ENCODE assay signal across 12 cellular contexts in genomic region chr9:2179557-2179956, GRCh38.
DNase-seq lines count a peak whose midpoint lies in the region; ATAC-seq and TF ChIP-seq lines count a peak whose summit lies in the region.
"Had no signal": no experiment of that assay in that cellular context is flagged by ENCODE, and none has a peak within 500 bp of the region (broad histone marks: within the 10 kb centered on the region; RNA-seq: fewer than 3 reads in every experiment).

No MANE protein-coding gene starts in this region.

- no peak overlapping the region for H3K4me3 ChIP-seq in GM12865 (ENCODE audit: low read depth, low read length)

- ATAC-seq in foreskin keratinocyte (peak; percentile 95), HG02938 (IDR thresholded peaks at IDR 0.05; ENCODE audit: unreplicated experiment) (no peak), GM18502 (IDR thresholded peaks at IDR 0.05; ENCODE audit: poor library complexity, unreplicated experiment) (no peak), HG03139 (IDR thresholded peaks at IDR 0.05; ENCODE audit: unreplicated experiment) (no peak)
- ATAC-seq: HepG2 had no signal

- no peak for DNase-seq in GM12865 (ENCODE audit: low read depth)
- DNase-seq in NCI-H69 (lab: John Stamatoyannopoulos, UW): peak; percentile 16
- DNase-seq in foreskin keratinocyte: peak in 1 of 2 donors; percentile 56
- DNase-seq in activated T-cell treated with anti-CD3 and anti-CD28 coated beads, Interleukin-2, amount 50 U/mL, for 24 hours: no peak
- DNase-seq: activated CD8-positive, alpha-beta memory T cell treated with anti-CD3 and anti-CD28 coated beads for 24 hours; naive B cell; NCI-H345 had no signal

- peaks cover 10% of the 10 kb centered on the region for H3K4me1 Mint-ChIP-seq in activated T-cell treated with anti-CD3 and anti-CD28 coated beads, Interleukin-2, amount 50 U/mL, for 24 hours (ENCODE audit: low read depth)

- H3K27me3 Mint-ChIP-seq in activated T-cell treated with anti-CD3 and anti-CD28 coated beads, Interleukin-2, amount 50 U/mL, for 24 hours: no peaks in the 10 kb centered on the region
- H3K27me3 Mint-ChIP-seq: naive B cell had no signal

- no peaks in the 10 kb centered on the region for H3K9me3 Mint-ChIP-seq in activated T-cell treated with anti-CD3 and anti-CD28 coated beads, Interleukin-2, amount 50 U/mL, for 24 hours
- H3K9me3 Mint-ChIP-seq: naive B cell had no signal

- no peak overlapping the region for H3K27ac Mint-ChIP-seq in activated T-cell treated with anti-CD3 and anti-CD28 coated beads, Interleukin-2, amount 50 U/mL, for 24 hours

- H3K27ac ChIP-seq in C4-2B (no peak overlapping the region), foreskin keratinocyte (no peak overlapping the region)

- H3K4me3 Mint-ChIP-seq in activated T-cell treated with anti-CD3 and anti-CD28 coated beads, Interleukin-2, amount 50 U/mL, for 24 hours: no peak overlapping the region
- H3K4me3 Mint-ChIP-seq: naive B cell had no signal

- peaks cover 59% of the 10 kb centered on the region for H3K36me3 Mint-ChIP-seq in activated T-cell treated with anti-CD3 and anti-CD28 coated beads, Interleukin-2, amount 50 U/mL, for 24 hours (ENCODE audit: low read depth)

- H3K27me3 ChIP-seq in foreskin keratinocyte: no peaks in the 10 kb centered on the region

- TF ChIP-seq CTCF in C4-2B (conservative IDR thresholded peaks at IDR 0.05) (peak; percentile 18), GM12865 (IDR thresholded peaks at IDR 0.05; ENCODE audit: insufficient read depth, low read depth, low read length, missing control alignments) (peak; percentile 3), foreskin keratinocyte (conservative IDR thresholded peaks at IDR 0.05) (peak; percentile 60)

- no peaks in the 10 kb centered on the region for H3K4me1 ChIP-seq in foreskin keratinocyte

Comparison
In these comparisons a context has a peak if more than half of its experiments do, and no peak if none do; other contexts are left out.
1. CTCF ChIP-seq: peak in every context shown above with its lines; median percentile 60 in foreskin keratinocyte; 18 in C4-2B; 3 in GM12865.